Comparison of ENCODE assay signal across 17 cellular contexts in the genomic region with DNA sequence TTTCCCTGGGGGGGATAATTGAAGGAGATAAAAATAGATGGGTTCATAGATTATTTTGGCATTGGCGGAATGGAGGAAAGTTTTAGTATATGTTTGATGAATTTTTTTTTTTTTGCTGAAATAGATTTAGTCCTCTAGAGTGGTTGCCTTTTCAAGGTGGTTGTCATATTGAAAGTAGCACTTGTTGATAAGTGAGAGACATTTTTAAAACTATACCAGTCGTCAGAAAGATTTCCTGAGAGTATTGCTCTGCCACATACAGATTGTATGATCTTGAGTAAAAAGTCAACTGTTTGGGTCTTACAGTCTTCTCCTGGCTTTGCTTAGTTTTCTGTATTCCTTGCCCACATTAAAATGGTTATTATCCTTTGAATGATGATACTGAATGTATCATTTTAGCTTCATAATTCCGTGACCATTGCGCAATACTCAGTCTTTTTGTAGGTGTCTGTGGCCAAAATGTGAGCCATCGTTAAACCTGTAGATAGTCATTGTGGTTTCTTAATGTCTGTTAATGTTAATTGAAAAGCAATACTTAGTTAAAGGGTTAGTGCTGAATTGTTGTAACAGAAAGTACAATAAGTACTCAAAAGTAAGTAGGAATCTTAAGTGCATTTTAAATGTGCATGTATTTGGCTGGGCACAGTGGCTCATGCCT. TPM values are rescaled to one million over a fixed set of nuclear protein-coding genes. Genes with fewer than 3 reads are reported as not detected.
DNase-seq lines count a peak whose midpoint lies in the region; ATAC-seq, FAIRE-seq and TF ChIP-seq lines count a peak whose summit lies in the region.
"Had no signal": no experiment of that assay in that cellular context is flagged by ENCODE, and none has a peak within 500 bp of the region (broad histone marks: within the 10 kb centered on the region; RNA-seq: fewer than 3 reads in every experiment).

No MANE protein-coding gene starts in this region.

- peaks cover 7% of the 10 kb centered on the region for H3K36me3 ChIP-seq in CD8-positive, alpha-beta T cell (ENCODE audit: insufficient read depth, low read length)
- peaks cover 87% of the 10 kb centered on the region for H3K36me3 ChIP-seq in K562 (ENCODE audit: control insufficient read depth, insufficient read depth, low read length)

- no peaks in the 10 kb centered on the region for H3K9me1 ChIP-seq in K562 (ENCODE audit: control insufficient read depth, insufficient read depth, low read length)

- no peaks in the 10 kb centered on the region for H3K27me3 Mint-ChIP-seq in CD8-positive, alpha-beta T cell (ENCODE audit: low read depth)
- no peaks in the 10 kb centered on the region for H3K27me3 Mint-ChIP-seq in CD4-positive, alpha-beta T cell
- H3K27me3 Mint-ChIP-seq: B cell had no signal

- peaks cover 58% of the 10 kb centered on the region for H3K4me1 Mint-ChIP-seq in CD8-positive, alpha-beta T cell (ENCODE audit: low read depth)
- H3K4me1 Mint-ChIP-seq in CD4-positive, alpha-beta T cell (ENCODE audit: low read depth): peaks cover 69% of the 10 kb centered on the region

- H3K27me3 ChIP-seq in CD8-positive, alpha-beta T cell (ENCODE audit: insufficient read depth, low read length): no peaks in the 10 kb centered on the region
- H3K27me3 ChIP-seq in K562 (ENCODE audit: control insufficient read depth in 2 of 2, insufficient read depth in 2 of 2, low read length in 2 of 2): no peaks in the 10 kb centered on the region
- no peaks in the 10 kb centered on the region for H3K27me3 ChIP-seq in CD4-positive, alpha-beta T cell (ENCODE audit: control insufficient read depth, insufficient read depth, low read length)
- H3K27me3 ChIP-seq: cardiac muscle cell, neural progenitor cell, thyroid gland had no signal

- no peak for TF ChIP-seq POLR2A in K562 (conservative IDR thresholded peaks at IDR 0.05)

- no peak overlapping the region for H3K4me3 Mint-ChIP-seq in CD8-positive, alpha-beta T cell
- H3K4me3 Mint-ChIP-seq in CD4-positive, alpha-beta T cell: no peak overlapping the region
- H3K4me3 Mint-ChIP-seq: B cell, neural progenitor cell had no signal

- no peak overlapping the region for H3K4me3 ChIP-seq in CD8-positive, alpha-beta T cell (ENCODE audit: low read depth, low read length)
- H3K4me3 ChIP-seq in K562: no peak overlapping the region
- H3K4me3 ChIP-seq: cardiac muscle cell, neural progenitor cell, thyroid gland had no signal

- ATAC-seq in CD8-positive, alpha-beta T cell: no peak
- ATAC-seq in HG03442 (IDR thresholded peaks at IDR 0.05; ENCODE audit: unreplicated experiment) (peak; percentile 42), K562 (no peak), HG03139 (IDR thresholded peaks at IDR 0.05; ENCODE audit: unreplicated experiment) (no peak)
- ATAC-seq in CD4-positive, alpha-beta T cell (ENCODE audit: poor library complexity): no peak
- ATAC-seq: left colon had no signal

- H3K9ac ChIP-seq in K562 (ENCODE audit: insufficient read depth in 1 of 2, low read depth in 2 of 2, low read length in 2 of 2): no peak overlapping the region
- H3K9ac ChIP-seq: neural progenitor cell had no signal

- no TSS peak for BruUV-seq in K562 (replicated peaks; lab: Mats Ljungman, UMichigan)

- intact Hi-C loops in CD8-positive, alpha-beta T cell (cut with DNase I, micrococcal nuclease): loop anchor here in 1 of 2 experiments (5.0 kb wide), 1 partner anchor 37 kb away; no protein-coding TSS in a partner anchor
- intact Hi-C loops in K562 (cut with micrococcal nuclease): no loop called here
- intact Hi-C loops in CD4-positive, alpha-beta T cell (cut with DNase I, micrococcal nuclease): no loop called here

- CTCF ChIA-PET in CD8-positive, alpha-beta T cell (lab: Charles Lee): no interaction called here
- CTCF ChIA-PET in K562 (lab: Yijun Ruan, JAX; ENCODE audit: low intra/inter-chr PET ratio): no interaction called here
- CTCF ChIA-PET in CD4-positive, alpha-beta T cell (lab: Charles Lee): no interaction called here

- in situ Hi-C loops in K562 (cut with MboI): no loop called here

- no peaks in the 10 kb centered on the region for H4K20me1 ChIP-seq in K562 (replicated peaks; ENCODE audit: control insufficient read depth, insufficient read depth, low read length)

- POLR2A ChIA-PET in CD8-positive, alpha-beta T cell (lab: Charles Lee): interaction anchor here (0.7 kb wide), 1 partner anchor 1461 kb away, joined by 6 read pairs; no protein-coding TSS in a partner anchor
- POLR2A ChIA-PET in K562 (lab: Yijun Ruan, JAX): interaction anchor here (0.6 kb wide), 1 partner anchor 857 kb away, joined by 4 read pairs; no protein-coding TSS in a partner anchor
- POLR2A ChIA-PET in CD4-positive, alpha-beta T cell (lab: Charles Lee): no interaction called here

- 84% methylated on average over 5 of the region's 5 CpGs for WGBS in K562 (ENCODE audit: insufficient coverage, low coverage, missing lambda C conversion rate)

- no peaks in the 10 kb centered on the region for H3K9me3 ChIP-seq in CD8-positive, alpha-beta T cell (ENCODE audit: low read length)
- no peaks in the 10 kb centered on the region for H3K9me3 ChIP-seq in K562 (replicated peaks; ENCODE audit: control insufficient read depth, insufficient read depth, low read depth, low read length)
- no peaks in the 10 kb centered on the region for H3K9me3 ChIP-seq in CD4-positive, alpha-beta T cell (ENCODE audit: control insufficient read depth, low read length)
- H3K9me3 ChIP-seq: thyroid gland had no signal

- TF ChIP-seq RAD21 in K562 (CRISPR knock-in tag; conservative IDR thresholded peaks at IDR 0.05 in 1 of 2, IDR thresholded peaks at IDR 0.05 in 1 of 2): no peak

- peaks cover 70% of the 10 kb centered on the region for H3K79me2 ChIP-seq in K562 (ENCODE audit: control insufficient read depth, insufficient read depth, low read length)

- no peak overlapping the region for H3K4me2 ChIP-seq in K562 (ENCODE audit: insufficient read depth, low read length)
- H3K4me2 ChIP-seq: neural progenitor cell had no signal

- no peak for TF ChIP-seq EP300 in K562 (IDR thresholded peaks at IDR 0.05; ENCODE audit: low read length)

- peak overlapping the region; percentile 14 for H3K27ac Mint-ChIP-seq in CD8-positive, alpha-beta T cell
- no peak overlapping the region for H3K27ac Mint-ChIP-seq in CD4-positive, alpha-beta T cell
- H3K27ac Mint-ChIP-seq: B cell, neural progenitor cell had no signal

- H3K27ac ChIP-seq in CD8-positive, alpha-beta T cell (ENCODE audit: low read depth, low read length): no peak overlapping the region
- no peak overlapping the region for H3K27ac ChIP-seq in K562 (ENCODE audit: extremely low read depth, low read depth, low read length)
- no peak overlapping the region for H3K27ac ChIP-seq in CD4-positive, alpha-beta T cell (ENCODE audit: low read depth, low read length)
- H3K27ac ChIP-seq: cardiac muscle cell, neural progenitor cell, thyroid gland had no signal

- peaks cover under 1% of the 10 kb centered on the region for H3K4me1 ChIP-seq in CD8-positive, alpha-beta T cell (ENCODE audit: insufficient read depth, low read length)
- no peaks in the 10 kb centered on the region for H3K4me1 ChIP-seq in K562 (replicated peaks in 1 of 2; ENCODE audit: control insufficient read depth in 2 of 2, insufficient read depth in 2 of 2, low read length in 2 of 2)
- H3K4me1 ChIP-seq: thyroid gland had no signal

- no peak overlapping the region for H2AFZ ChIP-seq in K562 (ENCODE audit: low read depth, low read length)
- H2AFZ ChIP-seq: neural progenitor cell had no signal

- FAIRE-seq in GM18507 (lab: Jason Lieb, UNC) (peak; percentile 9), K562 (lab: Jason Lieb, UNC) (no peak)
- FAIRE-seq: frontal cortex, G401.6 had no signal

- no peaks in the 10 kb centered on the region for H3K9me3 Mint-ChIP-seq in CD8-positive, alpha-beta T cell
- no peaks in the 10 kb centered on the region for H3K9me3 Mint-ChIP-seq in CD4-positive, alpha-beta T cell
- H3K9me3 Mint-ChIP-seq: neural progenitor cell had no signal

- peaks cover 79% of the 10 kb centered on the region for H3K36me3 Mint-ChIP-seq in CD8-positive, alpha-beta T cell
- peaks cover 89% of the 10 kb centered on the region for H3K36me3 Mint-ChIP-seq in CD4-positive, alpha-beta T cell (ENCODE audit: low read depth)

- no peak for DNase-seq in CD8-positive, alpha-beta T cell
- no peak for DNase-seq in GM18507 (ENCODE audit: extremely low spot score, insufficient read length, low read depth)
- DNase-seq in K562 (ENCODE audit: extremely low read depth in 1 of 4, low spot score in 3 of 4): no peak
- DNase-seq in MV-4-11 (lab: John Stamatoyannopoulos, UW): no peak
- DNase-seq in CD4-positive, alpha-beta T cell: no peak
- DNase-seq: left colon, NCI-H1105 treated with DMSO at 0.1 percent for 48 hours, NCI-H526 treated with DMSO at 0.1 percent for 48 hours, Right ventricle myocardium superior, thyroid gland had no signal

- TF ChIP-seq CTCF in CD8-positive, alpha-beta T cell (IDR thresholded peaks at IDR 0.05): no peak
- no peak for TF ChIP-seq CTCF in K562 (IDR thresholded peaks at IDR 0.05 in 2 of 3, conservative IDR thresholded peaks at IDR 0.05 in 1 of 3; ENCODE audit: insufficient read depth in 2 of 3, low read depth in 1 of 3, low read length in 3 of 3)
- no peak for TF ChIP-seq CTCF in CD4-positive, alpha-beta T cell (IDR thresholded peaks at IDR 0.05)

TF ChIP-seq in K562, 482 proteins besides CTCF, POLR2A, EP300 and RAD21 (continues in another document):
- TF ChIP-seq CEBPB (tag; IDR thresholded peaks at IDR 0.05) (peak; percentile 96), CEBPG (CRISPR knock-in tag; IDR thresholded peaks at IDR 0.05) (peak; percentile 48; the same call in 1 of the 2 replicates), CEBPG (tag; conservative IDR thresholded peaks at IDR 0.05 in 1 of 2, IDR thresholded peaks at IDR 0.05 in 1 of 2) (peak; percentile 66 to 97; a peak in 3 of 4 replicates)

RNA-seq across cellular contexts. Expression of gene SMARCAD1, which starts 7.2 kb away (rescaled TPM):
- 10 to 100 TPM in 1 of 2 experiments, 1 to 10 TPM in 1; 9.2 to 10.0 TPM for total RNA-seq in CD8-positive, alpha-beta T cell
- 29.6 and 109 TPM in 2 replicates for total RNA-seq in K562 (2011; cell fraction: chromatin; rRNA removed; ENCODE audit: low replicate concordance)
- total RNA-seq in K562 (2011; cell fraction: nucleolus; rRNA removed): 10.7 and 17.6 TPM in 2 replicates
- total RNA-seq in K562 (2011; cell fraction: nucleoplasm; rRNA removed): 28.3 and 32.7 TPM in 2 replicates
- total RNA-seq in K562 (2014; rRNA removed) (24.3 and 26.0 TPM in 2 replicates), K562 (2014; rRNA removed; fragmentation: Illumina TruSeq; extraction: Trizol) (52.2 and 58.5 TPM in 2 replicates), K562 (2015; rRNA removed; fragmentation: Illumina TruSeq; extraction: Trizol) (37.4 and 41.0 TPM in 2 replicates), K562 (2021) (33.9 and 34.6 TPM in 2 replicates)
- polyA plus RNA-seq in K562 (2011; rRNA removed) (29.7 and 43.6 TPM in 2 replicates), K562 (2014; fragmentation: Illumina TruSeq; extraction: Trizol) (34.6 and 39.3 TPM in 2 replicates), K562 (2014; fragmentation: Nextera tagmentation; extraction: Ambion mirVana) (10 to 100 TPM; 11.2 to 20.1 TPM), K562 (2014; rRNA removed) (23.9 and 24.8 TPM in 2 replicates)
- 5.8 and 13.2 TPM in 2 replicates for polyA plus RNA-seq in K562 (2011; cell fraction: cytosol; rRNA removed)
- polyA plus RNA-seq in K562 (2011; cell fraction: nucleus; rRNA removed): 41.0 and 54.1 TPM in 2 replicates
- polyA plus RNA-seq in K562 (2012): 18.0 and 19.7 TPM in 2 replicates
- 83.1 and 84.7 TPM in 2 replicates for polyA minus RNA-seq in K562 (2011; rRNA and poly(A)+ RNA removed)
- polyA minus RNA-seq in K562 (2011; cell fraction: cytosol; rRNA and poly(A)+ RNA removed): 13.7 and 22.9 TPM in 2 replicates
- polyA minus RNA-seq in K562 (2011; cell fraction: nucleus; rRNA and poly(A)+ RNA removed): 50.9 and 77.9 TPM in 2 replicates
- total RNA-seq in CD4-positive, alpha-beta T cell: 10 to 100 TPM; 10.7 TPM
